Comparison of ENCODE assay signal across 2 cellular contexts in the genomic region with DNA sequence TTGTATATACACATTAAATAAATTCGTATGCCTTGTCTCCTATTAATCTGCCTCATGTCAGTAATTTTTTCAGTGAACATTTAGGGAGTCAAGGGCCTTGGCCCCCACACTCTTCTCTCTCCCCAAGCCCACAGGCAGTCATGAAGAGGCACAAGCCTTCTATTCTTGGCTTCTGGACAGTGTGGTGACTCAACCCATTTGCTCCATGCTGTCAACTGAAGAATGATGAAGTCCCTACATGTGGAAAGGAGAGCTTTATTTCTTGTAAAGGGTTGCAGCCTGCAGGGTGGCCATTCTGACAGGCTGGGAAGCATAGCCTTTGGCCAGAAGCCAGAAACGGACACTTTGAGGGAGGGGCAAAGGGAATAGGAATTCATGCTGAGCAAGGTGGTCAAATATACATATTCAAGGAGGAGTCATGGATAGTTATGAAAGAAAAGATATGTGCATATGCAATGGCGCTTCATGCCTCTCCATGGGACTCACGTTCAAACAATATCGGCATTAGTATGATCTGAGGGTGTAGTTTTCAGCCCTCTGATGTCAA.
TF ChIP-seq lines count a peak whose summit lies in the region.

No MANE protein-coding gene starts in this region.

TF ChIP-seq in Ishikawa, 13 proteins besides CTCF, POLR2A, EP300 and RAD21:
- TF ChIP-seq NFIC (IDR thresholded peaks at IDR 0.05), result peak; percentile 24; the same call in 1 of the 2 replicates
- no peak for TF ChIP-seq FOXM1 (IDR thresholded peaks at IDR 0.05; ENCODE audit: borderline replicate concordance, low read depth)
- no peak for TF ChIP-seq TAF1 (IDR thresholded peaks at IDR 0.05; ENCODE audit: low read depth)
TF ChIP-seq in Ishikawa: peak in this region for 1.

TF ChIP-seq in K562, 482 proteins besides CTCF, POLR2A, EP300 and RAD21:
- TF ChIP-seq FOSL1 (tag; conservative IDR thresholded peaks at IDR 0.05), result no peak
- TF ChIP-seq NFIC (IDR thresholded peaks at IDR 0.05), result peak; percentile 71
